2 cellular contexts compared by ENCODE assay signal in the genomic region with DNA sequence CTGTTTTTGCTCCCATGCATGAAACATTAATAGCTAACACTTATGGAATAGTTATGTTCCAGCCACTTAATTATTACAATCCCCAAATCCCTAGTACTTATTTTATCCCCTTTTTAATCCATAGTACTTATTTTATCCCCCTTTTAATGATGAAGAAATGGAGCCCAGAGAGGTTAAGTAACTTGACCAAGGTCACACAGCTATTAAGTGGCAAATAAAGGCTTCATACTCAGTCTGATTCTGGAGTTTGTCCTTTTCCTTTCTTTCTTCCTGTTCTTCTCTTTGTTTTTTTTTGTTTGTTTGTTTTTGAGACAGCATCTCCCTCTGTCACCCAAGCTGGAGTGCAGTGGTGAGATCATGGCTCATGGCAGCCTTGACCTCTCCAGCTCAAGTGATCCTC.
TF ChIP-seq lines count a peak whose summit lies in the region.

No MANE protein-coding gene starts in this region.

TF ChIP-seq in HepG2, 621 proteins besides CTCF, POLR2A, EP300 and RAD21:
- TF ChIP-seq SRF (IDR thresholded peaks at IDR 0.05; ENCODE audit: low read depth, low read length) (no peak), ZNF576 (CRISPR knock-in tag; IDR thresholded peaks at IDR 0.05) (no peak), ADNP (CRISPR knock-in tag; IDR thresholded peaks at IDR 0.05) (no peak), ZNF768 (CRISPR knock-in tag; IDR thresholded peaks at IDR 0.05) (peak; percentile 66; the same call in 1 of the 2 replicates), YEATS4 (CRISPR knock-in tag; IDR thresholded peaks at IDR 0.05; ENCODE audit: borderline replicate concordance) (no peak)
TF ChIP-seq in HepG2: peak in this region for 1.

TF ChIP-seq in K562, 482 proteins besides CTCF, POLR2A, EP300 and RAD21:
- TF ChIP-seq RBM25 (IDR thresholded peaks at IDR 0.05; ENCODE audit: low read depth, low read length, severe bottlenecking) (peak; percentile 96), NBN (IDR thresholded peaks at IDR 0.05; ENCODE audit: low read depth) (no peak), KAT2B (IDR thresholded peaks at IDR 0.05; ENCODE audit: low read depth, low read length) (no peak), MTA3 (IDR thresholded peaks at IDR 0.05; ENCODE audit: borderline replicate concordance) (no peak), CAMTA2 (CRISPR knock-in tag; conservative IDR thresholded peaks at IDR 0.05) (no peak), ZNF232 (CRISPR knock-in tag; IDR thresholded peaks at IDR 0.05) (no peak), HDAC1 (IDR thresholded peaks at IDR 0.05) (0 out of 4 replicates have a peak, but pooled peaks of 1 of the 2 experiments have one; percentile 23), ZNF133 (CRISPR knock-in tag; IDR thresholded peaks at IDR 0.05) (no peak), BDP1 (IDR thresholded peaks at IDR 0.05; ENCODE audit: insufficient read depth, insufficient read length) (no peak), BCOR (IDR thresholded peaks at IDR 0.05) (peak; percentile 93), PRPF4 (IDR thresholded peaks at IDR 0.05; ENCODE audit: insufficient read depth, low read depth, low read length, poor library complexity, severe bottlenecking) (no peak), KDM1A (IDR thresholded peaks at IDR 0.05) (peak; percentile 33 to 46; a peak in 2 of 4 replicates), SRSF1 (IDR thresholded peaks at IDR 0.05; ENCODE audit: low read depth, low read length) (no peak), PKNOX1 (IDR thresholded peaks at IDR 0.05) (no peak), CTBP1 (IDR thresholded peaks at IDR 0.05; ENCODE audit: borderline replicate concordance) (no peak), FOXK2 (conservative IDR thresholded peaks at IDR 0.05 in 1 of 2, IDR thresholded peaks at IDR 0.05 in 1 of 2; ENCODE audit: low read depth in 2 of 2) (no peak), SREBF2 (CRISPR knock-in tag; IDR thresholded peaks at IDR 0.05) (no peak), ZFP36 (IDR thresholded peaks at IDR 0.05; ENCODE audit: low read depth, low read length, partially characterized antibody) (peak; percentile 61), BRD9 (IDR thresholded peaks at IDR 0.05; ENCODE audit: low read depth, partially characterized antibody) (peak; percentile 32), ADNP (tag; IDR thresholded peaks at IDR 0.05) (peak; percentile 60; the same call in 1 of the 2 replicates), MECOM (CRISPR knock-in tag; IDR thresholded peaks at IDR 0.05) (no peak), POLR2AphosphoS5 (IDR thresholded peaks at IDR 0.05; ENCODE audit: control insufficient read depth, insufficient read depth, low read depth, low read length) (no peak), GABPB1 (CRISPR knock-in tag; IDR thresholded peaks at IDR 0.05) (no peak), HDAC8 (tag; IDR thresholded peaks at IDR 0.05) (no peak), CXXC5 (CRISPR knock-in tag; IDR thresholded peaks at IDR 0.05) (no peak), ZNF644 (tag; IDR thresholded peaks at IDR 0.05; ENCODE audit: low read depth) (no peak), SNRNP70 (optimal IDR thresholded peaks at IDR 0.05; ENCODE audit: low read depth, low read length) (no peak), CHD1 (IDR thresholded peaks at IDR 0.05; ENCODE audit: low read length) (no peak), ZNF41 (CRISPR knock-in tag; conservative IDR thresholded peaks at IDR 0.05) (no peak), NKRF (IDR thresholded peaks at IDR 0.05; ENCODE audit: borderline replicate concordance) (no peak), CREBBP (IDR thresholded peaks at IDR 0.05; ENCODE audit: low read depth, low read length) (no peak), HDAC2 (IDR thresholded peaks at IDR 0.05) (0 out of 2 replicates have a peak, but pooled peaks have one; percentile 40), MEF2D (tag; conservative IDR thresholded peaks at IDR 0.05; ENCODE audit: low read depth) (no peak), E2F5 (CRISPR knock-in tag; IDR thresholded peaks at IDR 0.05) (no peak), RFX1 (IDR thresholded peaks at IDR 0.05) (no peak), FOXJ3 (CRISPR knock-in tag; IDR thresholded peaks at IDR 0.05) (no peak), PML (IDR thresholded peaks at IDR 0.05; ENCODE audit: low read length) (no peak), FOXJ2 (tag; IDR thresholded peaks at IDR 0.05) (no peak), HOXB6 (CRISPR knock-in tag; IDR thresholded peaks at IDR 0.05; ENCODE audit: borderline replicate concordance) (no peak), ZNF274 (IDR thresholded peaks at IDR 0.05; ENCODE audit: borderline replicate concordance, low read depth, low read length) (no peak), ZNF609 (CRISPR knock-in tag; IDR thresholded peaks at IDR 0.05; ENCODE audit: borderline replicate concordance) (no peak), ZNF239 (CRISPR knock-in tag; IDR thresholded peaks at IDR 0.05) (no peak), KLF6 (CRISPR knock-in tag; IDR thresholded peaks at IDR 0.05; ENCODE audit: borderline replicate concordance) (no peak), ZNF354B (CRISPR knock-in tag; IDR thresholded peaks at IDR 0.05) (no peak), RFX7 (CRISPR knock-in tag; IDR thresholded peaks at IDR 0.05) (no peak), HSF4 (CRISPR knock-in tag; IDR thresholded peaks at IDR 0.05; ENCODE audit: borderline replicate concordance) (no peak), ARID2 (IDR thresholded peaks at IDR 0.05) (no peak), DMBX1 (CRISPR knock-in tag; IDR thresholded peaks at IDR 0.05; ENCODE audit: borderline replicate concordance) (no peak), CREB1 (IDR thresholded peaks at IDR 0.05) (no peak), CREB1 (CRISPR knock-in tag; IDR thresholded peaks at IDR 0.05) (no peak), SMARCA5 (IDR thresholded peaks at IDR 0.05) (peak; percentile 48; the same call in 1 of the 2 replicates)
- TF ChIP-seq, protein P1, sequence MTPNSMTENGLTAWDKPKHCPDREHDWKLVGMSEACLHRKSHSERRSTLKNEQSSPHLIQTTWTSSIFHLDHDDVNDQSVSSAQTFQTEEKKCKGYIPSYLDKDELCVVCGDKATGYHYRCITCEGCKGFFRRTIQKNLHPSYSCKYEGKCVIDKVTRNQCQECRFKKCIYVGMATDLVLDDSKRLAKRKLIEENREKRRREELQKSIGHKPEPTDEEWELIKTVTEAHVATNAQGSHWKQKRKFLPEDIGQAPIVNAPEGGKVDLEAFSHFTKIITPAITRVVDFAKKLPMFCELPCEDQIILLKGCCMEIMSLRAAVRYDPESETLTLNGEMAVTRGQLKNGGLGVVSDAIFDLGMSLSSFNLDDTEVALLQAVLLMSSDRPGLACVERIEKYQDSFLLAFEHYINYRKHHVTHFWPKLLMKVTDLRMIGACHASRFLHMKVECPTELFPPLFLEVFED (CRISPR knock-in tag; conservative IDR thresholded peaks at IDR 0.05) = no peak
- TF ChIP-seq, protein P2, sequence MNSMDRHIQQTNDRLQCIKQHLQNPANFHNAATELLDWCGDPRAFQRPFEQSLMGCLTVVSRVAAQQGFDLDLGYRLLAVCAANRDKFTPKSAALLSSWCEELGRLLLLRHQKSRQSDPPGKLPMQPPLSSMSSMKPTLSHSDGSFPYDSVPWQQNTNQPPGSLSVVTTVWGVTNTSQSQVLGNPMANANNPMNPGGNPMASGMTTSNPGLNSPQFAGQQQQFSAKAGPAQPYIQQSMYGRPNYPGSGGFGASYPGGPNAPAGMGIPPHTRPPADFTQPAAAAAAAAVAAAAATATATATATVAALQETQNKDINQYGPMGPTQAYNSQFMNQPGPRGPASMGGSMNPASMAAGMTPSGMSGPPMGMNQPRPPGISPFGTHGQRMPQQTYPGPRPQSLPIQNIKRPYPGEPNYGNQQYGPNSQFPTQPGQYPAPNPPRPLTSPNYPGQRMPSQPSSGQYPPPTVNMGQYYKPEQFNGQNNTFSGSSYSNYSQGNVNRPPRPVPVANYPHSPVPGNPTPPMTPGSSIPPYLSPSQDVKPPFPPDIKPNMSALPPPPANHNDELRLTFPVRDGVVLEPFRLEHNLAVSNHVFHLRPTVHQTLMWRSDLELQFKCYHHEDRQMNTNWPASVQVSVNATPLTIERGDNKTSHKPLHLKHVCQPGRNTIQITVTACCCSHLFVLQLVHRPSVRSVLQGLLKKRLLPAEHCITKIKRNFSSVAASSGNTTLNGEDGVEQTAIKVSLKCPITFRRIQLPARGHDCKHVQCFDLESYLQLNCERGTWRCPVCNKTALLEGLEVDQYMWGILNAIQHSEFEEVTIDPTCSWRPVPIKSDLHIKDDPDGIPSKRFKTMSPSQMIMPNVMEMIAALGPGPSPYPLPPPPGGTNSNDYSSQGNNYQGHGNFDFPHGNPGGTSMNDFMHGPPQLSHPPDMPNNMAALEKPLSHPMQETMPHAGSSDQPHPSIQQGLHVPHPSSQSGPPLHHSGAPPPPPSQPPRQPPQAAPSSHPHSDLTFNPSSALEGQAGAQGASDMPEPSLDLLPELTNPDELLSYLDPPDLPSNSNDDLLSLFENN (IDR thresholded peaks at IDR 0.05; ENCODE audit: low read depth in 2 of 2, low read length in 2 of 2) = no peak
- TF ChIP-seq, protein P3, sequence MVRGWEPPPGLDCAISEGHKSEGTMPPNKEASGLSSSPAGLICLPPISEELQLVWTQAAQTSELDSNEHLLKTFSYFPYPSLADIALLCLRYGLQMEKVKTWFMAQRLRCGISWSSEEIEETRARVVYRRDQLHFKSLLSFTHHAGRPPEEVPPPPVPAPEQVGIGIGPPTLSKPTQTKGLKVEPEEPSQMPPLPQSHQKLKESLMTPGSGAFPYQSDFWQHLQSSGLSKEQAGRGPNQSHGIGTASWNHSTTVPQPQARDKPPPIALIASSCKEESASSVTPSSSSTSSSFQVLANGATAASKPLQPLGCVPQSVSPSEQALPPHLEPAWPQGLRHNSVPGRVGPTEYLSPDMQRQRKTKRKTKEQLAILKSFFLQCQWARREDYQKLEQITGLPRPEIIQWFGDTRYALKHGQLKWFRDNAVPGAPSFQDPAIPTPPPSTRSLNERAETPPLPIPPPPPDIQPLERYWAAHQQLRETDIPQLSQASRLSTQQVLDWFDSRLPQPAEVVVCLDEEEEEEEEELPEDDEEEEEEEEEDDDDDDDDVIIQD (CRISPR knock-in tag; IDR thresholded peaks at IDR 0.05) = no peak
- TF ChIP-seq, protein P4, sequence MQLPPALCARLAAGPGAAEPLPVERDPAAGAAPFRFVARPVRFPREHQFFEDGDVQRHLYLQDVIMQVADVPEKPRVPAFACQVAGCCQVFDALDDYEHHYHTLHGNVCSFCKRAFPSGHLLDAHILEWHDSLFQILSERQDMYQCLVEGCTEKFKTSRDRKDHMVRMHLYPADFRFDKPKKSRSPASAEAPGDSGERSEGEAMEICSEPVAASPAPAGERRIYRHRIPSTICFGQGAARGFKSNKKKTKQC (CRISPR knock-in tag; IDR thresholded peaks at IDR 0.05) = no peak
